ENCODE assay signal across 9 cellular contexts in the genomic region with DNA sequence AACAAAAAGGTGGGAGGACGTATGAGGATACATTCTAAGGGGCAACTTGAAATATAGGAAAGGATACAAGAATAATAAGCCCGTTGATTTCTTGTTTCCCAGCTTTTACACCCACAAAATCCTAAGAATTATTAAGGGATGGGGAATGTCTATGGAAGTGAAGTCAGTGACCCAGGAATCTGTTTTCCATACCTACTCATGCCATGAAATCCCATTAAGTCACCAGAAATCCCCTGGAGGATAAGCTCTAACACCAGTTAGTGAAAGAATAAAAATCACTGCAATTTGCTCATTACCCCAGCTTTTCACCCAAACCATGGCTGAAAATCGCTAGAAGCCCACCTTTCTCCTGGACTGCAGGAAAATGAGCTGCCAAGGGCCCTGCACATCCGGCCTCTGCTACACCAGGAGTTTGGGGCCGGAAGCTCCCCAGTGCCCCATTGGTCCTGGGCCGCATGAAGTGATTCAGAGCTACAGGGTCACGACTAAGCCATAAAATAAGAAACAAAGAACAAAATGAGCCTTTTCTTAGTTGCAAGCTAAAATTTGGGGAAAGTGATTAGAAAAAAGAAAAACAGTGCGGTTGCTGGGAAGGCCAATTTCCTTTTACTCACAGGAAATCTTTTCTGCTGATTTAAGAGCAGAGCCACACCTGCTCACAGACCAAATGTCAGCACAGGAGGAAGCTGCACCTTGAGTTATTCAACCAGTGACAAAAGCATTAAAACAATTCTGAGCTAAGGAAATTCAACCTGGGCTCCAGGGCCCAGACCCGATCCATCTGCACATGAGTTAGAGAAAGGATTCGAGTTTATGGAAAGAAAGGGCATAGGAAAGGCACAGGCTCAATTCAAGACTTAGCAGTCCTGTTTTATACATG. TPM values are rescaled to one million over a fixed set of nuclear protein-coding genes. Genes with fewer than 3 reads are reported as not detected.
DNase-seq lines count a peak whose midpoint lies in the region; ATAC-seq, FAIRE-seq and TF ChIP-seq lines count a peak whose summit lies in the region.
"Had no signal": no experiment of that assay in that cellular context is flagged by ENCODE, and none has a peak within 500 bp of the region (broad histone marks: within the 10 kb centered on the region; RNA-seq: fewer than 3 reads in every experiment).

No MANE protein-coding gene starts in this region.

- H3K4me3 ChIP-seq in GM12878 (no peak overlapping the region), mucosa of rectum (ENCODE audit: low read length in 2 of 2) (no peak overlapping the region), uterus (no peak overlapping the region), neuronal stem cell (ENCODE audit: low read length in 2 of 2) (no peak overlapping the region)
- H3K4me3 ChIP-seq: SJCRH30 had no signal

- H3K4me2 ChIP-seq in GM12878 (ENCODE audit: control insufficient read depth, insufficient read depth) (0 out of 2 replicates have a peak overlapping the region, but pooled peaks have one; percentile 0), neuronal stem cell (ENCODE audit: insufficient read depth, low read length, poor library complexity, severe bottlenecking) (no peak overlapping the region)

- no peak for TF ChIP-seq RAD21 in GM12878 (IDR thresholded peaks at IDR 0.05; ENCODE audit: insufficient read depth, low read depth, low read length)

- FAIRE-seq in GM12878 (lab: Jason Lieb, UNC) = no peak

- H3K79me1 ChIP-seq in neuronal stem cell (ENCODE audit: low read depth, low read length) = peaks cover 2% of the 10 kb centered on the region

- H3K27me3 ChIP-seq in GM12878 (replicated peaks in 1 of 2; ENCODE audit: control insufficient read depth in 2 of 2, insufficient read depth in 2 of 2, low read length in 1 of 2) (no peaks in the 10 kb centered on the region), mucosa of rectum (ENCODE audit: control insufficient read depth in 2 of 2, insufficient read depth in 2 of 2, low read length in 2 of 2) (no peaks in the 10 kb centered on the region), uterus (no peaks in the 10 kb centered on the region), neuronal stem cell (ENCODE audit: control insufficient read depth in 3 of 3, insufficient read depth in 3 of 3, low read depth in 1 of 3, low read length in 3 of 3) (no peaks in the 10 kb centered on the region)
- H3K27me3 ChIP-seq: SJCRH30 had no signal

- in situ Hi-C loops in GM12878 (cut with MboI) = no loop called here

- H3K9me3 ChIP-seq in GM12878 (replicated peaks; ENCODE audit: control insufficient read depth, insufficient read depth, low read length) (no peaks in the 10 kb centered on the region; the same call in 2 of the 3 replicates), mucosa of rectum (ENCODE audit: control insufficient read depth in 2 of 2, low read length in 2 of 2) (no peaks in the 10 kb centered on the region), uterus (no peaks in the 10 kb centered on the region), neuronal stem cell (replicated peaks in 1 of 2; ENCODE audit: control insufficient read depth in 2 of 2, insufficient read depth in 1 of 2, low read depth in 1 of 2, low read length in 2 of 2) (peaks cover 0 to 4% of the 10 kb centered on the region in 2 donors)
- H3K9me3 ChIP-seq: SJCRH30 had no signal

- CTCF ChIA-PET in GM12878 (lab: Yijun Ruan, JAX) = interaction anchor here (0.9 to 1.7 kb wide), 8 partner anchors 9 to 92 kb away, joined by 3 to 8 read pairs (median 4); no protein-coding TSS in a partner anchor

- no peak overlapping the region for H2BK120ac ChIP-seq in neuronal stem cell (ENCODE audit: low read depth, low read length)

- H2BK5ac ChIP-seq in neuronal stem cell (ENCODE audit: low read length) = no peak overlapping the region

- H4K8ac ChIP-seq in neuronal stem cell (ENCODE audit: low read depth, low read length) = no peak overlapping the region

- no peak overlapping the region for H3K27ac ChIP-seq in GM12878 (ENCODE audit: control insufficient read depth, insufficient read depth)
- H3K27ac ChIP-seq in mucosa of rectum (ENCODE audit: low read depth in 2 of 2, low read length in 2 of 2) = peak overlapping the region; percentile 63 to 77
- H3K27ac ChIP-seq in uterus = peak overlapping the region; percentile 58 to 76
- H3K27ac ChIP-seq in neuronal stem cell (replicated peaks; ENCODE audit: low read length) = no peak overlapping the region
- H3K27ac ChIP-seq: SJCRH30 had no signal

- peak; percentile 48 for DNase-seq in stimulated activated CD4-positive, alpha-beta T cell treated with anti-CD3 and anti-CD28 coated beads, Interleukin-15, amount 100 ng/mL, for 24 hours
- DNase-seq in stimulated activated CD4-positive, alpha-beta T cell treated with anti-CD3 and anti-CD28 coated beads, Interleukin-4, amount 100 ng/mL, for 1 hour = no peak
- no peak for DNase-seq in GM12878 (ENCODE audit: low read depth, low spot score)
- no peak for DNase-seq in uterus
- no peak for DNase-seq in neuronal stem cell (ENCODE audit: low spot score)
- DNase-seq: SJCRH30 had no signal

- no peak overlapping the region for H4K91ac ChIP-seq in neuronal stem cell (ENCODE audit: low read depth, low read length, poor library complexity)

- H2AK5ac ChIP-seq in neuronal stem cell (ENCODE audit: low read depth, low read length) = no peak overlapping the region

- RAD21 ChIA-PET in GM12878 (lab: Charles Lee; ENCODE audit: unreplicated experiment) = no interaction called here

- H2BK15ac ChIP-seq in neuronal stem cell (ENCODE audit: low read length) = no peak overlapping the region

- TF ChIP-seq CTCF in GM12878 (IDR thresholded peaks at IDR 0.05 in 2 of 3, conservative IDR thresholded peaks at IDR 0.05 in 1 of 3; ENCODE audit: control insufficient read depth in 2 of 3, extremely low read depth in 1 of 3, insufficient read depth in 1 of 3, low read depth in 3 of 3, low read length in 3 of 3) (no peak), uterus (IDR thresholded peaks at IDR 0.05) (no peak)

- POLR2A ChIA-PET in GM12878 (lab: Charles Lee) = interaction anchor here (1.1 to 1.5 kb wide), 2 partner anchors 10 to 18 kb away, joined by 4 read pairs; no protein-coding TSS in a partner anchor

- SMC1A ChIA-PET in GM12878 (lab: Charles Lee; ENCODE audit: uncharacterized antibody, unreplicated experiment) = interaction anchor here (0.7 to 1.6 kb wide), 9 partner anchors 9 to 58 kb away, joined by 3 to 5 read pairs (median 3); no protein-coding TSS in a partner anchor

- H2AFZ ChIP-seq in GM12878 (ENCODE audit: control insufficient read depth, low read depth, low read length) (no peak overlapping the region), neuronal stem cell (ENCODE audit: low read length) (no peak overlapping the region)

- no peaks in the 10 kb centered on the region for H4K20me1 ChIP-seq in GM12878 (ENCODE audit: control insufficient read depth, insufficient read depth)

- H3K9ac ChIP-seq in GM12878 (ENCODE audit: control insufficient read depth, insufficient read depth, low read length) (no peak overlapping the region), mucosa of rectum (ENCODE audit: low read depth in 1 of 2, low read length in 2 of 2) (peak overlapping the region; percentile 25 to 27), neuronal stem cell (ENCODE audit: low read depth, low read length, poor library complexity) (no peak overlapping the region)

- no peak overlapping the region for H3K23ac ChIP-seq in neuronal stem cell (ENCODE audit: low read depth, low read length, poor library complexity)

- TF ChIP-seq POLR2A in GM12878 (IDR thresholded peaks at IDR 0.05; ENCODE audit: low read depth, low read length) (no peak), uterus (IDR thresholded peaks at IDR 0.05) (no peak)

- H3K79me2 ChIP-seq in GM12878 (ENCODE audit: control insufficient read depth, insufficient read depth, low read length) = no peaks in the 10 kb centered on the region; the same call in none of the 2 replicates

- no peak overlapping the region for H3K18ac ChIP-seq in neuronal stem cell (ENCODE audit: low read length)

- H3K14ac ChIP-seq in neuronal stem cell (ENCODE audit: low read length) = no peak overlapping the region

- no peak for TF ChIP-seq EP300 in GM12878 (IDR thresholded peaks at IDR 0.05; ENCODE audit: borderline replicate concordance in 1 of 2, control insufficient read depth in 1 of 2, low read depth in 2 of 2, low read length in 2 of 2)

- 51% methylated on average over 10 of the region's 10 CpGs for WGBS in GM12878 (ENCODE audit: insufficient coverage, insufficient replicate concordance, low lambda C conversion rate, missing lambda C conversion rate)
- no CpG with 5 or more reads among the region's 10 CpGs for WGBS in neuronal stem cell (ENCODE audit: extremely low coverage in 2 of 2, insufficient read length in 2 of 2, insufficient replicate concordance in 1 of 2), 2 donors

- ATAC-seq in GM12878 (no peak), HG02798 (IDR thresholded peaks at IDR 0.05; ENCODE audit: poor library complexity, unreplicated experiment) (no peak), GM18870 (IDR thresholded peaks at IDR 0.05; ENCODE audit: unreplicated experiment) (no peak)

- peaks cover 8% of the 10 kb centered on the region for H3K4me1 ChIP-seq in GM12878 (ENCODE audit: control insufficient read depth, insufficient read depth, low read length)
- peaks cover 26 to 38% of the 10 kb centered on the region in 2 donors for H3K4me1 ChIP-seq in mucosa of rectum (ENCODE audit: control insufficient read depth in 2 of 2, insufficient read depth in 2 of 2, low read length in 2 of 2)
- H3K4me1 ChIP-seq in uterus = peaks cover 0 to 12% of the 10 kb centered on the region in 2 donors
- H3K4me1 ChIP-seq in neuronal stem cell (ENCODE audit: control insufficient read depth in 2 of 2, insufficient read depth in 1 of 2, low read depth in 1 of 2, low read length in 2 of 2) = peaks cover 0 to 5% of the 10 kb centered on the region in 2 donors

- H3K36me3 ChIP-seq in GM12878 (ENCODE audit: control insufficient read depth in 2 of 2, insufficient read depth in 2 of 2, low read length in 1 of 2) (peaks cover 2 to 5% of the 10 kb centered on the region in 2 experiments; a peak in 2 of 4 replicates), mucosa of rectum (ENCODE audit: control insufficient read depth in 2 of 2, insufficient read depth in 2 of 2, low read length in 2 of 2) (peaks cover 0 to 2% of the 10 kb centered on the region in 2 donors), uterus (no peaks in the 10 kb centered on the region), neuronal stem cell (replicated peaks in 1 of 2; ENCODE audit: control insufficient read depth in 2 of 2, insufficient read depth in 2 of 2, low read length in 2 of 2) (peaks cover 0 to 5% of the 10 kb centered on the region in 2 donors)
- H3K36me3 ChIP-seq: SJCRH30 had no signal

- no TSS peak for BruUV-seq in GM12878 (replicated peaks; lab: Mats Ljungman, UMichigan)

- no peak overlapping the region for H3K4ac ChIP-seq in neuronal stem cell (ENCODE audit: low read length)

- intact Hi-C loops in GM12878 (cut with micrococcal nuclease; ENCODE audit: unreplicated experiment) = no loop called here
- intact Hi-C loops in uterus (cut with DNase I; ENCODE audit: low total_unique reads) = no loop called here

- H2BK12ac ChIP-seq in neuronal stem cell (ENCODE audit: low read length) = no peak overlapping the region

RNA-seq across cellular contexts. Expression of gene HIPK2, which starts 40.3 kb away (rescaled TPM):
- 89.2 and 94.9 TPM in 2 replicates for total RNA-seq in GM12878 (2013; cell fraction: nucleolus; rRNA removed)
- total RNA-seq in GM12878 (2014; rRNA removed) = 8.5 and 9.4 TPM in 2 replicates
- total RNA-seq in GM12878 (2014; rRNA removed; fragmentation: Illumina TruSeq; extraction: Trizol) = 8.8 and 9.0 TPM in 2 replicates
- 36.5 and 39.0 TPM in 2 replicates for total RNA-seq in GM12878 (2021)
- 15.1 TPM for polyA plus RNA-seq in GM12878 (2011; ENCODE audit: low read depth)
- polyA plus RNA-seq in GM12878 (2011; rRNA removed) = 7.1 and 11.2 TPM in 2 replicates
- 9.9 and 12.4 TPM in 2 replicates for polyA plus RNA-seq in GM12878 (2011; cell fraction: cytosol; rRNA removed)
- polyA plus RNA-seq in GM12878 (2011; cell fraction: nucleus; rRNA removed) = 21.7 and 25.1 TPM in 2 replicates
- polyA plus RNA-seq in GM12878 (2012) = 16.0 and 23.3 TPM in 2 replicates
- polyA plus RNA-seq in GM12878 (2014; fragmentation: Illumina TruSeq; extraction: Trizol) = 15.9 and 17.3 TPM in 2 replicates
- polyA plus RNA-seq in GM12878 (2014; fragmentation: Nextera tagmentation; extraction: Ambion mirVana) = 1 to 10 TPM; 1.7 to 3.3 TPM
- polyA plus RNA-seq in GM12878 (2014; rRNA removed) = 11.3 and 14.2 TPM in 2 replicates
- polyA plus RNA-seq in GM12878 (2016; fragmentation: Nextera tagmentation; extraction: Ambion mirVana) = 1 to 10 TPM; 9.1 to 9.3 TPM
- polyA minus RNA-seq in GM12878 (2011; rRNA and poly(A)+ RNA removed) = 38.7 and 52.6 TPM in 2 replicates
- 19.0 and 20.1 TPM in 2 replicates for polyA minus RNA-seq in GM12878 (2011; cell fraction: cytosol; rRNA and poly(A)+ RNA removed)
- 16.2 and 32.7 TPM in 2 replicates for polyA minus RNA-seq in GM12878 (2011; cell fraction: nucleus; rRNA and poly(A)+ RNA removed)
- total RNA-seq in uterus = 10 to 100 TPM in 3 of 4 donors, 1 to 10 TPM in 1; 9.4 to 65.8 (median 19.2) TPM
- polyA plus RNA-seq in neuronal stem cell (2013, experiment 1 of 2) = 23.0 TPM
- polyA plus RNA-seq in neuronal stem cell (2013, experiment 2 of 2) = 24.8 TPM

Comparison
In these comparisons a context has a peak if more than half of its experiments do, and no peak if none do; other contexts are left out.
1. H3K27ac ChIP-seq: peak in mucosa of rectum (2 of 2) and uterus (2 of 2); none in GM12878 (single experiment) and neuronal stem cell (single experiment).
2. H3K9ac ChIP-seq: peak in mucosa of rectum (2 of 2); none in GM12878 (single experiment) and neuronal stem cell (single experiment).